10 cellular contexts compared by ENCODE assay signal in the genomic region with DNA sequence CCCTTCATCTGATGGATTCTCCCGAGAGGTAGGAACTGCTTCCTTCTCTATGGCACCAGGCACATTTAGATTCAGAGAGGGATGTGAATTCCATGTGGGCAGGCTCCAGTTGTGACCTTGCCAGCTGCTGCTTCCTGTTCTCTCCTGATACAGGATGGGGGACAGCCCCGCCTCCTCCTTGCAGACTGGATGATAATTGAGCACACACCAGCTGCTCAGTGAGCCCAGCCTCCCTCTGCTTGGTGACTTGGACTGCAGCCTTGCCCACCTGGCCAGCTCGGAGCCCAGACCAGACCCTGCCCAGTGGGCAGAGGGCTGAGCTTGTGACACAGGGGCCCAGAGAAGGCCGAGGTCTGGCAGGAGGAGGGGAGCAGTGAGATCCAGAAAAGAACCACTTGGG.
DNase-seq lines count a peak whose midpoint lies in the region; ATAC-seq and TF ChIP-seq lines count a peak whose summit lies in the region.
"Had no signal": no experiment of that assay in that cellular context is flagged by ENCODE, and none has a peak within 500 bp of the region (broad histone marks: within the 10 kb centered on the region; RNA-seq: fewer than 3 reads in every experiment).

No MANE protein-coding gene starts in this region.

- no peak for TF ChIP-seq EP300 in stomach (IDR thresholded peaks at IDR 0.05)

- H3K27me3 ChIP-seq in right cardiac atrium (ENCODE audit: control insufficient read depth, insufficient read depth) (no peaks in the 10 kb centered on the region), stomach (no peaks in the 10 kb centered on the region)

- H3K36me3 ChIP-seq in stomach: no peaks in the 10 kb centered on the region

- no peak for TF ChIP-seq POLR2A in stomach (IDR thresholded peaks at IDR 0.05)

- intact Hi-C loops in right cardiac atrium (cut with DNase I): no loop called here
- intact Hi-C loops in stomach (cut with DNase I; ENCODE audit: low total_unique reads): no loop called here

- WGBS in right cardiac atrium: 40% methylated on average over 4 of the region's 4 CpGs
- WGBS in stomach, 5 donors: 47 to 59% (median 51%) methylated on average over 4 of the region's 4 CpGs

- H3K4me3 ChIP-seq in right cardiac atrium (ENCODE audit: low read length) (no peak overlapping the region), stomach (no peak overlapping the region)

- H3K9me3 ChIP-seq in right cardiac atrium (ENCODE audit: control insufficient read depth, low read length): no peaks in the 10 kb centered on the region
- no peaks in the 10 kb centered on the region for H3K9me3 ChIP-seq in stomach

- no peak for TF ChIP-seq CTCF in stomach (IDR thresholded peaks at IDR 0.05)

- H3K4me1 ChIP-seq in right cardiac atrium (ENCODE audit: control insufficient read depth, insufficient read depth, low read length): peaks cover 13% of the 10 kb centered on the region
- H3K4me1 ChIP-seq in stomach: peaks cover 0 to 21% (median 19%) of the 10 kb centered on the region in 4 donors

- ATAC-seq in right cardiac atrium: peak in 1 of 2 donors; percentile 46
- ATAC-seq in GM18502 (IDR thresholded peaks at IDR 0.05; ENCODE audit: poor library complexity, unreplicated experiment): no peak
- no peak for ATAC-seq in HG03521 (IDR thresholded peaks at IDR 0.05; ENCODE audit: unreplicated experiment)

- DNase-seq in Ammon's horn (ENCODE audit: low spot score) (peak; percentile 35), NCI-H1092 treated with DMSO at 0.1 percent for 48 hours (lab: John Stamatoyannopoulos, UW) (peak; percentile 77), right cardiac atrium (peak; percentile 41 to 80 (median 71)), stomach (no peak)
- DNase-seq in activated CD4-positive, alpha-beta T cell treated with anti-CD3 and anti-CD28 coated beads for 1 hour: no peak
- DNase-seq: activated naive CD4-positive, alpha-beta T cell treated with anti-CD3 and anti-CD28 coated beads, Interleukin-2, amount 10 ng/mL, durations not matched to agents 7 days and 5 days; NCI-H226 had no signal

- H3K27ac ChIP-seq in right cardiac atrium (ENCODE audit: low read length) (no peak overlapping the region), stomach (no peak overlapping the region)

TF ChIP-seq in PFSK-1, 5 proteins besides CTCF, POLR2A, EP300 and RAD21:
- no peak for TF ChIP-seq POLR2AphosphoS5 (IDR thresholded peaks at IDR 0.05; ENCODE audit: low read depth, low read length)
- TF ChIP-seq, protein P1, sequence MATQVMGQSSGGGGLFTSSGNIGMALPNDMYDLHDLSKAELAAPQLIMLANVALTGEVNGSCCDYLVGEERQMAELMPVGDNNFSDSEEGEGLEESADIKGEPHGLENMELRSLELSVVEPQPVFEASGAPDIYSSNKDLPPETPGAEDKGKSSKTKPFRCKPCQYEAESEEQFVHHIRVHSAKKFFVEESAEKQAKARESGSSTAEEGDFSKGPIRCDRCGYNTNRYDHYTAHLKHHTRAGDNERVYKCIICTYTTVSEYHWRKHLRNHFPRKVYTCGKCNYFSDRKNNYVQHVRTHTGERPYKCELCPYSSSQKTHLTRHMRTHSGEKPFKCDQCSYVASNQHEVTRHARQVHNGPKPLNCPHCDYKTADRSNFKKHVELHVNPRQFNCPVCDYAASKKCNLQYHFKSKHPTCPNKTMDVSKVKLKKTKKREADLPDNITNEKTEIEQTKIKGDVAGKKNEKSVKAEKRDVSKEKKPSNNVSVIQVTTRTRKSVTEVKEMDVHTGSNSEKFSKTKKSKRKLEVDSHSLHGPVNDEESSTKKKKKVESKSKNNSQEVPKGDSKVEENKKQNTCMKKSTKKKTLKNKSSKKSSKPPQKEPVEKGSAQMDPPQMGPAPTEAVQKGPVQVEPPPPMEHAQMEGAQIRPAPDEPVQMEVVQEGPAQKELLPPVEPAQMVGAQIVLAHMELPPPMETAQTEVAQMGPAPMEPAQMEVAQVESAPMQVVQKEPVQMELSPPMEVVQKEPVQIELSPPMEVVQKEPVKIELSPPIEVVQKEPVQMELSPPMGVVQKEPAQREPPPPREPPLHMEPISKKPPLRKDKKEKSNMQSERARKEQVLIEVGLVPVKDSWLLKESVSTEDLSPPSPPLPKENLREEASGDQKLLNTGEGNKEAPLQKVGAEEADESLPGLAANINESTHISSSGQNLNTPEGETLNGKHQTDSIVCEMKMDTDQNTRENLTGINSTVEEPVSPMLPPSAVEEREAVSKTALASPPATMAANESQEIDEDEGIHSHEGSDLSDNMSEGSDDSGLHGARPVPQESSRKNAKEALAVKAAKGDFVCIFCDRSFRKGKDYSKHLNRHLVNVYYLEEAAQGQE (IDR thresholded peaks at IDR 0.05; ENCODE audit: insufficient read depth in 1 of 2, low read depth in 2 of 2, low read length in 2 of 2): no peak
- TF ChIP-seq FOXP2 (optimal IDR thresholded peaks at IDR 0.05; ENCODE audit: borderline replicate concordance, extremely low read depth, extremely low read length, insufficient read depth): peak; percentile 14

Comparison
In these comparisons a context has a peak if more than half of its experiments do, and no peak if none do; other contexts are left out.
1. DNase-seq: peak in Ammon's horn (single experiment), NCI-H1092 treated with DMSO at 0.1 percent for 48 hours (single experiment) and right cardiac atrium (3 of 3); none in stomach (single experiment) and activated CD4-positive, alpha-beta T cell treated with anti-CD3 and anti-CD28 coated beads for 1 hour (single experiment).